ENCODE assay signal across 1 cellular context in the genomic region with DNA sequence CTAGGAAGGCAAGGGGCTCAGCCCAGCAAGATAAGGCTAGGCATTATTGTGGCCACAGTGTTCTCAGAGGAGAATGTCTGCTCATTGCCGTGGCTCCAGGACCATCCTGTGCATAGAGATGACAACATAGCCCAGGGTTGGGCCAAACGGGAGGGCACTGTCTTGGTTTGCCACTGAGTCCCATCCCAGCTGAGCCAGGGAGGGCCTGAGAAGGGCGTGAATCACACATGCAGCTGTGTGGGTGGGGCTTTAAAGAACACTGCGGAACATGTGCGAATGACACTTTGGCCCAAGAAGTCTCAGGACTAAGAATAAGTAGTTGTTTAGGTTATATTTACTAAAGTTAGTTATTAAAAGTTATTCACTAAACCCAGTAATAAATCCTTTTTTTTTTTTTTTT.
TF ChIP-seq lines count a peak whose summit lies in the region.

No MANE protein-coding gene starts in this region.

TF ChIP-seq in K562, 482 proteins besides CTCF, POLR2A, EP300 and RAD21:
- TF ChIP-seq, protein P1, sequence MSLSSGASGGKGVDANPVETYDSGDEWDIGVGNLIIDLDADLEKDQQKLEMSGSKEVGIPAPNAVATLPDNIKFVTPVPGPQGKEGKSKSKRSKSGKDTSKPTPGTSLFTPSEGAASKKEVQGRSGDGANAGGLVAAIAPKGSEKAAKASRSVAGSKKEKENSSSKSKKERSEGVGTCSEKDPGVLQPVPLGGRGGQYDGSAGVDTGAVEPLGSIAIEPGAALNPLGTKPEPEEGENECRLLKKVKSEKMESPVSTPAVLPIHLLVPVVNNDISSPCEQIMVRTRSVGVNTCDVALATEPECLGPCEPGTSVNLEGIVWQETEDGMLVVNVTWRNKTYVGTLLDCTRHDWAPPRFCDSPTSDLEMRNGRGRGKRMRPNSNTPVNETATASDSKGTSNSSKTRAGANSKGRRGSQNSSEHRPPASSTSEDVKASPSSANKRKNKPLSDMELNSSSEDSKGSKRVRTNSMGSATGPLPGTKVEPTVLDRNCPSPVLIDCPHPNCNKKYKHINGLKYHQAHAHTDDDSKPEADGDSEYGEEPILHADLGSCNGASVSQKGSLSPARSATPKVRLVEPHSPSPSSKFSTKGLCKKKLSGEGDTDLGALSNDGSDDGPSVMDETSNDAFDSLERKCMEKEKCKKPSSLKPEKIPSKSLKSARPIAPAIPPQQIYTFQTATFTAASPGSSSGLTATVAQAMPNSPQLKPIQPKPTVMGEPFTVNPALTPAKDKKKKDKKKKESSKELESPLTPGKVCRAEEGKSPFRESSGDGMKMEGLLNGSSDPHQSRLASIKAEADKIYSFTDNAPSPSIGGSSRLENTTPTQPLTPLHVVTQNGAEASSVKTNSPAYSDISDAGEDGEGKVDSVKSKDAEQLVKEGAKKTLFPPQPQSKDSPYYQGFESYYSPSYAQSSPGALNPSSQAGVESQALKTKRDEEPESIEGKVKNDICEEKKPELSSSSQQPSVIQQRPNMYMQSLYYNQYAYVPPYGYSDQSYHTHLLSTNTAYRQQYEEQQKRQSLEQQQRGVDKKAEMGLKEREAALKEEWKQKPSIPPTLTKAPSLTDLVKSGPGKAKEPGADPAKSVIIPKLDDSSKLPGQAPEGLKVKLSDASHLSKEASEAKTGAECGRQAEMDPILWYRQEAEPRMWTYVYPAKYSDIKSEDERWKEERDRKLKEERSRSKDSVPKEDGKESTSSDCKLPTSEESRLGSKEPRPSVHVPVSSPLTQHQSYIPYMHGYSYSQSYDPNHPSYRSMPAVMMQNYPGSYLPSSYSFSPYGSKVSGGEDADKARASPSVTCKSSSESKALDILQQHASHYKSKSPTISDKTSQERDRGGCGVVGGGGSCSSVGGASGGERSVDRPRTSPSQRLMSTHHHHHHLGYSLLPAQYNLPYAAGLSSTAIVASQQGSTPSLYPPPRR (CRISPR knock-in tag; IDR thresholded peaks at IDR 0.05; ENCODE audit: borderline replicate concordance), result no peak
- TF ChIP-seq ZNF707 (CRISPR knock-in tag; conservative IDR thresholded peaks at IDR 0.05) (no peak), HMG20A (CRISPR knock-in tag; conservative IDR thresholded peaks at IDR 0.05) (no peak), RBM22 (IDR thresholded peaks at IDR 0.05; ENCODE audit: low read depth, low read length, poor library complexity, severe bottlenecking) (no peak), EZH2 (IDR thresholded peaks at IDR 0.05; ENCODE audit: borderline replicate concordance, low read depth, low read length) (no peak), LARP7 (IDR thresholded peaks at IDR 0.05) (no peak), TEAD2 (tag; IDR thresholded peaks at IDR 0.05) (no peak), PYGO2 (tag; IDR thresholded peaks at IDR 0.05) (no peak), ZNF76 (CRISPR knock-in tag; IDR thresholded peaks at IDR 0.05; ENCODE audit: borderline replicate concordance) (no peak), RFX5 (IDR thresholded peaks at IDR 0.05; ENCODE audit: low read depth, low read length) (no peak)
- TF ChIP-seq, protein P2, sequence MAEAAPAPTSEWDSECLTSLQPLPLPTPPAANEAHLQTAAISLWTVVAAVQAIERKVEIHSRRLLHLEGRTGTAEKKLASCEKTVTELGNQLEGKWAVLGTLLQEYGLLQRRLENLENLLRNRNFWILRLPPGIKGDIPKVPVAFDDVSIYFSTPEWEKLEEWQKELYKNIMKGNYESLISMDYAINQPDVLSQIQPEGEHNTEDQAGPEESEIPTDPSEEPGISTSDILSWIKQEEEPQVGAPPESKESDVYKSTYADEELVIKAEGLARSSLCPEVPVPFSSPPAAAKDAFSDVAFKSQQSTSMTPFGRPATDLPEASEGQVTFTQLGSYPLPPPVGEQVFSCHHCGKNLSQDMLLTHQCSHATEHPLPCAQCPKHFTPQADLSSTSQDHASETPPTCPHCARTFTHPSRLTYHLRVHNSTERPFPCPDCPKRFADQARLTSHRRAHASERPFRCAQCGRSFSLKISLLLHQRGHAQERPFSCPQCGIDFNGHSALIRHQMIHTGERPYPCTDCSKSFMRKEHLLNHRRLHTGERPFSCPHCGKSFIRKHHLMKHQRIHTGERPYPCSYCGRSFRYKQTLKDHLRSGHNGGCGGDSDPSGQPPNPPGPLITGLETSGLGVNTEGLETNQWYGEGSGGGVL (CRISPR knock-in tag; IDR thresholded peaks at IDR 0.05), result no peak
- TF ChIP-seq, protein P3, sequence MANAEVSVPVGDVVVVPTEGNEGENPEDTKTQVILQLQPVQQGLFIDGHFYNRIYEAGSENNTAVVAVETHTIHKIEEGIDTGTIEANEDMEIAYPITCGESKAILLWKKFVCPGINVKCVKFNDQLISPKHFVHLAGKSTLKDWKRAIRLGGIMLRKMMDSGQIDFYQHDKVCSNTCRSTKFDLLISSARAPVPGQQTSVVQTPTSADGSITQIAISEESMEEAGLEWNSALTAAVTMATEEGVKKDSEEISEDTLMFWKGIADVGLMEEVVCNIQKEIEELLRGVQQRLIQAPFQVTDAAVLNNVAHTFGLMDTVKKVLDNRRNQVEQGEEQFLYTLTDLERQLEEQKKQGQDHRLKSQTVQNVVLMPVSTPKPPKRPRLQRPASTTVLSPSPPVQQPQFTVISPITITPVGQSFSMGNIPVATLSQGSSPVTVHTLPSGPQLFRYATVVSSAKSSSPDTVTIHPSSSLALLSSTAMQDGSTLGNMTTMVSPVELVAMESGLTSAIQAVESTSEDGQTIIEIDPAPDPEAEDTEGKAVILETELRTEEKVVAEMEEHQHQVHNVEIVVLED (CRISPR knock-in tag; IDR thresholded peaks at IDR 0.05), result no peak
